In genomic region chr22:37162221-37163095, GRCh38 we compare ENCODE assay signal across 8 cellular contexts. TPM values are rescaled to one million over a fixed set of nuclear protein-coding genes. Genes with fewer than 3 reads are reported as not detected.
DNase-seq lines count a peak whose midpoint lies in the region; ATAC-seq and TF ChIP-seq lines count a peak whose summit lies in the region.

No MANE protein-coding gene starts in this region.

- H3K36me3 ChIP-seq in heart right ventricle, result no peaks in the 10 kb centered on the region

- peak; percentile 43 for ATAC-seq in GM21576 (IDR thresholded peaks at IDR 0.05; ENCODE audit: unreplicated experiment)
- ATAC-seq in heart right ventricle, result no peak

- TF ChIP-seq CTCF in heart right ventricle (IDR thresholded peaks at IDR 0.05), result no peak

- DNase-seq in RPMI8226 (peak; percentile 71), AG08396 (ENCODE audit: low spot score) (no peak), HuH-7 (ENCODE audit: low spot score) (no peak), heart right ventricle (no peak)
- peak; percentile 50 for DNase-seq in activated naive CD8-positive, alpha-beta T cell treated with anti-CD3 and anti-CD28 coated beads, Interleukin-2, amount 50 U/mL, for 16 hours (ENCODE audit: low read depth, low spot score)
- peak; percentile 82 for DNase-seq in stimulated activated CD8-positive, alpha-beta memory T cell treated with anti-CD3 and anti-CD28 coated beads, Interleukin-4, amount 100 ng/mL, for 48 hours

- 77 to 80% methylated on average over 11 of the region's 11 CpGs for WGBS in heart right ventricle, 2 donors

- peaks cover 0 to 29% (median 16%) of the 10 kb centered on the region in 7 donors for H3K27me3 ChIP-seq in heart right ventricle

- H3K4me1 ChIP-seq in heart right ventricle, result peaks cover 2 to 40% (median 10%) of the 10 kb centered on the region in 9 donors

- intact Hi-C loops in heart right ventricle (cut with DNase I), result loop anchor here in 1 of 10 donors (5.0 kb wide), 1 partner anchor 85 kb away; no protein-coding TSS in a partner anchor

- peaks cover 0 to 7% (median 0%) of the 10 kb centered on the region in 11 donors for H3K9me3 ChIP-seq in heart right ventricle

- peak overlapping the region in 1 of 10 donors; percentile 82 for H3K27ac ChIP-seq in heart right ventricle

- H3K4me3 ChIP-seq in GM08714 (ENCODE audit: low read length), result peak overlapping the region; percentile 7; the same call in 1 of the 2 replicates
- H3K4me3 ChIP-seq in heart right ventricle, result no peak overlapping the region

RNA-seq across cellular contexts. Expression of gene IL2RB, which starts 12.7 kb away (rescaled TPM):
- total RNA-seq in heart right ventricle, result 10 to 100 TPM in 1 of 10 donors, 1 to 10 TPM in 3, under 1 TPM in 6; 0.19 to 10.3 (median 0.75) TPM
- under 1 TPM; 0.16 to 0.22 TPM for polyA plus RNA-seq in heart right ventricle

RNA-seq across cellular contexts. Expression of gene C1QTNF6, which starts 25.6 kb away (rescaled TPM):
- 1 to 10 TPM in 8 of 10 donors, under 1 TPM in 2; 0.51 to 6.4 (median 1.4) TPM for total RNA-seq in heart right ventricle
- 1 to 10 TPM; 2.9 to 4.1 TPM for polyA plus RNA-seq in heart right ventricle

RNA-seq across cellular contexts. Expression of gene SSTR3, which starts 49.8 kb away (rescaled TPM):
- total RNA-seq in heart right ventricle, result not detected
- not detected for polyA plus RNA-seq in heart right ventricle

RNA-seq across cellular contexts. Expression of gene TMPRSS6, which starts 52.9 kb away (rescaled TPM):
- total RNA-seq in heart right ventricle, result not detected
- polyA plus RNA-seq in heart right ventricle, result not detected

Comparison
In these comparisons a context has a peak if more than half of its experiments do, and no peak if none do; other contexts are left out.
1. DNase-seq: peak in RPMI8226 (single experiment), activated naive CD8-positive, alpha-beta T cell treated with anti-CD3 and anti-CD28 coated beads, Interleukin-2, amount 50 U/mL, for 16 hours (single experiment) and stimulated activated CD8-positive, alpha-beta memory T cell treated with anti-CD3 and anti-CD28 coated beads, Interleukin-4, amount 100 ng/mL, for 48 hours (single experiment); none in AG08396 (single experiment), HuH-7 (single experiment) and heart right ventricle (0 of 2).